In genomic region chr17:77438241-77439204, GRCh38 we compare ENCODE assay signal across 10 cellular contexts.
DNase-seq lines count a peak whose midpoint lies in the region; ATAC-seq and TF ChIP-seq lines count a peak whose summit lies in the region.
"Had no signal": no experiment of that assay in that cellular context is flagged by ENCODE, and none has a peak within 500 bp of the region (broad histone marks: within the 10 kb centered on the region; RNA-seq: fewer than 3 reads in every experiment).

No MANE protein-coding gene starts in this region.

- TF ChIP-seq CTCF in left ventricle myocardium inferior (IDR thresholded peaks at IDR 0.05; ENCODE audit: borderline replicate concordance) (no peak), activated B cell treated with CpG ODN at 0.5 μM for 24 hours (IDR thresholded peaks at IDR 0.05) (no peak), vagina (IDR thresholded peaks at IDR 0.05) (no peak)

- H3K27ac Mint-ChIP-seq in activated B cell treated with CpG ODN at 0.5 μM for 24 hours (peak overlapping the region; percentile 94), memory B cell (peak overlapping the region; percentile 92)

- H3K4me1 Mint-ChIP-seq in activated B cell treated with CpG ODN at 0.5 μM for 24 hours (peaks cover 100% of the 10 kb centered on the region), memory B cell (peaks cover 41% of the 10 kb centered on the region)

- POLR2A ChIA-PET in activated B cell treated with CpG ODN at 0.5 μM for 24 hours (lab: Charles Lee) = interaction anchor here (1.1 to 23.2 kb wide), 8 partner anchors 10 to 520 kb away, joined by 3 to 831 read pairs (median 47); partner anchors contain the start of gene TNRC6C

- no peak for TF ChIP-seq POLR2A in vagina (IDR thresholded peaks at IDR 0.05)

- H3K27ac ChIP-seq in left ventricle myocardium inferior (replicated peaks) (peak overlapping the region; percentile 76), vagina (peak overlapping the region; percentile 81)

- H3K27me3 ChIP-seq in left ventricle myocardium inferior (ENCODE audit: low read depth) (no peaks in the 10 kb centered on the region), vagina (no peaks in the 10 kb centered on the region)

- ATAC-seq in Right ventricle myocardium inferior (no peak), activated B cell treated with CpG ODN at 0.5 μM for 24 hours (ENCODE audit: low read depth) (no peak), memory B cell (ENCODE audit: low read depth) (no peak), GM19324 (IDR thresholded peaks at IDR 0.05; ENCODE audit: low FRiP score, unreplicated experiment) (no peak)

- H3K9me3 ChIP-seq in left ventricle myocardium inferior (replicated peaks) = no peaks in the 10 kb centered on the region
- no peaks in the 10 kb centered on the region for H3K9me3 ChIP-seq in vagina

- H3K27me3 Mint-ChIP-seq in activated B cell treated with CpG ODN at 0.5 μM for 24 hours (no peaks in the 10 kb centered on the region), memory B cell (no peaks in the 10 kb centered on the region)

- intact Hi-C loops in left ventricle myocardium inferior (cut with micrococcal nuclease) (no loop called here), Right ventricle myocardium inferior (cut with DNase I) (no loop called here), activated B cell treated with CpG ODN at 0.5 μM for 24 hours (cut with micrococcal nuclease) (no loop called here), vagina (cut with DNase I) (no loop called here)

- H3K36me3 Mint-ChIP-seq in activated B cell treated with CpG ODN at 0.5 μM for 24 hours (ENCODE audit: low read depth) (no peaks in the 10 kb centered on the region), memory B cell (no peaks in the 10 kb centered on the region)

- H3K36me3 ChIP-seq in left ventricle myocardium inferior (no peaks in the 10 kb centered on the region), vagina (no peaks in the 10 kb centered on the region)

- peaks cover 96% of the 10 kb centered on the region for H3K4me1 ChIP-seq in left ventricle myocardium inferior
- H3K4me1 ChIP-seq in vagina = peaks cover 100% of the 10 kb centered on the region

- DNase-seq in left ventricle myocardium inferior (no peak), Right ventricle myocardium inferior (ENCODE audit: missing footprints) (no peak), activated B cell treated with CpG ODN at 0.5 μM for 24 hours (no peak), memory B cell (ENCODE audit: low spot score in 2 of 2) (no peak), vagina (ENCODE audit: extremely low spot score in 2 of 2) (no peak), HuH-7 (ENCODE audit: low spot score) (no peak)
- DNase-seq in stimulated activated CD4-positive, alpha-beta T cell treated with anti-CD3 and anti-CD28 coated beads, Interleukin-4, amount 100 ng/mL, for 24 hours = no peak
- DNase-seq: Calu3, retina had no signal

- peak overlapping the region; percentile 44 for H3K4me3 Mint-ChIP-seq in activated B cell treated with CpG ODN at 0.5 μM for 24 hours
- H3K4me3 Mint-ChIP-seq in memory B cell = peak overlapping the region; percentile 64

- H3K4me3 ChIP-seq in left ventricle myocardium inferior = no peak overlapping the region
- H3K4me3 ChIP-seq in vagina = no peak overlapping the region

- CTCF ChIA-PET in activated B cell treated with CpG ODN at 0.5 μM for 24 hours (lab: Charles Lee) = interaction anchor here (0.8 to 3.4 kb wide), 4 partner anchors 9 to 107 kb away, joined by 3 to 58 read pairs (median 4); no protein-coding TSS in a partner anchor

- H3K9me3 Mint-ChIP-seq in activated B cell treated with CpG ODN at 0.5 μM for 24 hours (no peaks in the 10 kb centered on the region), memory B cell (no peaks in the 10 kb centered on the region)
